ENCODE assay signal across 9 cellular contexts in the genomic region with DNA sequence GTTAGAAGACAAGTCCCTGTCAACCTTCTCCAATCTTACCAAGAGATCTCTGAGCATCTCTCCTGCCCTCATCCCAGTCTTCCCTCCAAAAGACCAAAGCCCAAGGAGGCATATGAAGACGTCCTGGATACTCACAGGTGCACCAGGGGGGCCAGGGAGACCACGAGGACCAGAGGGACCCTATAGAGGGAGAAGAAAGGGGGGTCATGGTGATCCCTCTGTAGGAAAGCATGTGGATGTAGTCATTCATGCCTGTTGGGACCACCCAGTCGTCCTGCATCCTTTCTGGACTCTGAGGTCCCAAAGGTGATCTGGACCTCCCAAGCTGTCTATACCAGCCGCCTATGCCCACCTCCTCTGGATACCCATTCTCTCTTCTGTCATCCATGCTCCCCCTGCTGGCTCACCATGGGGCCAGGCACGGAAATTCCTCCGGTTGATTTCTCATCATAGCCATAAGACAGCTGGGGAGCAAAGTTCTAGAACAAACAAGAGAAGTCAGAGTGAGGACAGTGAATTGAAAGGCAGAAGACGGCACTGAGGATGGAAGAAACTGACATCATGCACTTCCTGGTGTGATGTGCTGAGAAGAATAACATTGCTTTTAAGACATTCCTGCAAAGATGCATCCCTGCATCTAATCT. TPM values are rescaled to one million over a fixed set of nuclear protein-coding genes. Genes with fewer than 3 reads are reported as not detected.
A peak's percentile ranks its signal among the peaks of the same experiment; 100 is the strongest.
DNase-seq lines count a peak whose midpoint lies in the region; ATAC-seq, FAIRE-seq and TF ChIP-seq lines count a peak whose summit lies in the region.
"Had no signal": no experiment of that assay in that cellular context is flagged by ENCODE, and none has a peak within 500 bp of the region (broad histone marks: within the 10 kb centered on the region; RNA-seq: fewer than 3 reads in every experiment).

No MANE protein-coding gene starts in this region.

- DNase-seq in D721Med (ENCODE audit: insufficient read length, low spot score) (no peak), T-cell (peak; percentile 22 to 66 (median 44)), astrocyte (ENCODE audit: low read depth) (no peak), islet precursor cell (peak; percentile 80)
- DNase-seq in Jurkat, Clone E6-1 (ENCODE audit: low read depth, low spot score): peak; percentile 46
- DNase-seq in stimulated activated CD4-positive, alpha-beta T cell treated with anti-CD3 and anti-CD28 coated beads, Interleukin-2, amount 100 ng/mL, for 24 hours: peak; percentile 66

- H3K4me3 ChIP-seq in Jurkat, Clone E6-1 (ENCODE audit: low read length): no peak overlapping the region
- H3K4me3 ChIP-seq in astrocyte (ENCODE audit: insufficient read depth, low read depth, low read length): peak overlapping the region; percentile 96

- TF ChIP-seq CTCF in D721Med (IDR thresholded peaks at IDR 0.05; ENCODE audit: insufficient read depth, missing control alignments): peak; percentile 63
- TF ChIP-seq CTCF in astrocyte (IDR thresholded peaks at IDR 0.05; ENCODE audit: insufficient read depth, low read depth, low read length): peak; percentile 60

- H3K27ac ChIP-seq in astrocyte (ENCODE audit: low read depth, low read length): peak overlapping the region; percentile 98

- H3K27ac Mint-ChIP-seq in T-cell (peak overlapping the region in 1 of 2 donors; percentile 53), astrocyte (ENCODE audit: unreplicated experiment) (peak overlapping the region; percentile 98)

- POLR2A ChIA-PET in T-cell (lab: Charles Lee): interaction anchor here in 1 of 2 donors (0.6 kb wide), 1 partner anchor 57 kb away, joined by 3 read pairs; no protein-coding TSS in a partner anchor

- ATAC-seq in T-cell (replicated peaks in 1 of 4): no peak
- no peak for ATAC-seq in HG02885 (IDR thresholded peaks at IDR 0.05; ENCODE audit: poor library complexity, unreplicated experiment)
- no peak for ATAC-seq in HG02642 (IDR thresholded peaks at IDR 0.05; ENCODE audit: poor library complexity, unreplicated experiment)

- H3K4me1 Mint-ChIP-seq in T-cell (peaks cover 18 to 26% (median 22%) of the 10 kb centered on the region in 3 donors), astrocyte (ENCODE audit: low read depth, unreplicated experiment) (peaks cover 52% of the 10 kb centered on the region)

- H3K36me3 Mint-ChIP-seq in T-cell: no peaks in the 10 kb centered on the region
- H3K36me3 Mint-ChIP-seq in astrocyte (ENCODE audit: low read depth, unreplicated experiment): peaks cover 57% of the 10 kb centered on the region

- H3K27me3 Mint-ChIP-seq in T-cell (peaks cover 26 to 37% of the 10 kb centered on the region in 2 donors), astrocyte (ENCODE audit: low read depth, unreplicated experiment) (no peaks in the 10 kb centered on the region)

- H2AFZ ChIP-seq in astrocyte (ENCODE audit: low read depth, low read length): no peak overlapping the region

- H3K9ac ChIP-seq in astrocyte (ENCODE audit: low read length): peak overlapping the region; percentile 100

- H4K20me1 ChIP-seq in astrocyte (ENCODE audit: insufficient read depth, low read length): peaks cover 79% of the 10 kb centered on the region

- CTCF ChIA-PET in T-cell (lab: Charles Lee): interaction anchor here (0.7 to 0.9 kb wide), 3 partner anchors 29 to 104 kb away, joined by 3 to 4 read pairs (median 3); no protein-coding TSS in a partner anchor

- H3K4me3 Mint-ChIP-seq in T-cell: peak overlapping the region in 2 of 3 donors; percentile 4 to 86
- H3K4me3 Mint-ChIP-seq in astrocyte (ENCODE audit: unreplicated experiment): peak overlapping the region; percentile 93

- peaks cover 51% of the 10 kb centered on the region for H3K36me3 ChIP-seq in astrocyte (ENCODE audit: insufficient read depth, low read length)

- FAIRE-seq in D721Med (lab: Jason Lieb, UNC) (no peak), astrocyte (lab: Jason Lieb, UNC) (peak; percentile 26)
- FAIRE-seq: TTC549 had no signal

- peaks cover 65% of the 10 kb centered on the region for H3K4me1 ChIP-seq in astrocyte (ENCODE audit: insufficient read depth, low read length)

- H3K9me3 ChIP-seq in astrocyte (ENCODE audit: insufficient read depth, low read depth, low read length): no peaks in the 10 kb centered on the region

- peaks cover 97% of the 10 kb centered on the region for H3K79me2 ChIP-seq in astrocyte (ENCODE audit: insufficient read depth, low read length)

- H3K4me2 ChIP-seq in astrocyte (ENCODE audit: low read length): peak overlapping the region; percentile 89

- H3K27me3 ChIP-seq in astrocyte (ENCODE audit: insufficient read depth, low read length): no peaks in the 10 kb centered on the region

- H3K9me3 Mint-ChIP-seq in T-cell (no peaks in the 10 kb centered on the region), astrocyte (ENCODE audit: unreplicated experiment) (peaks cover 2% of the 10 kb centered on the region)

RNA-seq across cellular contexts. Expression of gene COL1A1, which starts 3.3 kb away (rescaled TPM):
- 2.0 TPM for polyA plus RNA-seq in Jurkat, Clone E6-1 (2012; ENCODE audit: insufficient read depth, insufficient read length)
- total RNA-seq in T-cell (10 to 100 TPM in 2 of 5 donors, 1 to 10 TPM in 3; 4.1 to 21.0 (median 6.6) TPM), astrocyte (12,796 and 18,656 TPM in 2 replicates)

RNA-seq across cellular contexts. Expression of gene SGCA, which starts 32.3 kb away (rescaled TPM):
- polyA plus RNA-seq in Jurkat, Clone E6-1 (2012; ENCODE audit: insufficient read depth, insufficient read length): not detected
- under 1 TPM in 1 of 5 donors, not detected in 4; 0.33 TPM for total RNA-seq in T-cell
- total RNA-seq in astrocyte: 0.32 TPM in 1 of 2 replicates, not detected in the other

RNA-seq across cellular contexts. Expression of gene PPP1R9B, which starts 47.7 kb away (rescaled TPM):
- 28.6 TPM for polyA plus RNA-seq in Jurkat, Clone E6-1 (2012; ENCODE audit: insufficient read depth, insufficient read length)
- total RNA-seq in T-cell: 10 to 100 TPM; 69.5 to 95.9 (median 91.3) TPM
- 73.6 and 75.9 TPM in 2 replicates for total RNA-seq in astrocyte

Comparison
In these comparisons a context has a peak if more than half of its experiments do, and no peak if none do; other contexts are left out.
1. DNase-seq: peak in Jurkat, Clone E6-1 (single experiment), T-cell (34 of 34), islet precursor cell (single experiment) and stimulated activated CD4-positive, alpha-beta T cell treated with anti-CD3 and anti-CD28 coated beads, Interleukin-2, amount 100 ng/mL, for 24 hours (2 of 2); none in D721Med (single experiment) and astrocyte (single experiment).
2. RNA of gene COL1A1, which starts 3.3 kb away (total RNA-seq): 12,796 to 18,656 TPM in astrocyte; 4.1 to 21.0 TPM in T-cell; every median in the first group is over 100 times any median in the second.